ENCODE assay signal across 14 cellular contexts in the genomic region with DNA sequence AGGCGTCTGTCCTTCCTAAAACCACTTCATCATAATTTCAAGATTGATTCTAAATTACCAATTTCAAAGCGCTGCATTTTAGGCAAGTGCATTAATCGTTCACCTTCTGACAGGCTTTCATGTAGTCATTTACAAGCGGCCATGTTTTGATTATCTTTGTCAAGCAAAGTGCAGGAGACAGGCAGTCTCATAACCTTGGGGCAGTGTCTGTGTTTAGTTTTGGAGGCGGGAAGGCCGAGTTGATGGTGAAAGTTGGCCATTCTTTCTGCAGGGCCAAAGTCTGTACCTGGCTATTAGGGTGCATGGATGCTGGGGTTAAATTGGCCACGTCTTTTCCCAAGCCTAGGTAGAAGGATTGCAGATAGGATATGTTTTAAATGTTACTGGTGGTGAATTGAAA. TPM values are rescaled to one million over a fixed set of nuclear protein-coding genes. Genes with fewer than 3 reads are reported as not detected.
DNase-seq lines count a peak whose midpoint lies in the region; ATAC-seq, FAIRE-seq and TF ChIP-seq lines count a peak whose summit lies in the region.
"Had no signal": no experiment of that assay in that cellular context is flagged by ENCODE, and none has a peak within 500 bp of the region (broad histone marks: within the 10 kb centered on the region; RNA-seq: fewer than 3 reads in every experiment).

No MANE protein-coding gene starts in this region.

- H3K4me3 ChIP-seq in CD4-positive, CD25-positive, alpha-beta regulatory T cell (ENCODE audit: low read depth, low read length), result peak overlapping the region; percentile 86
- H3K4me3 ChIP-seq in body of pancreas, result no peak overlapping the region
- no peak overlapping the region for H3K4me3 ChIP-seq in naive thymus-derived CD4-positive, alpha-beta T cell (ENCODE audit: low read length)
- no peak overlapping the region for H3K4me3 ChIP-seq in upper lobe of left lung
- no peak overlapping the region for H3K4me3 ChIP-seq in spleen

- H3K36me3 Mint-ChIP-seq in CD4-positive, CD25-positive, alpha-beta regulatory T cell, result peaks cover 24% of the 10 kb centered on the region
- H3K36me3 Mint-ChIP-seq in naive thymus-derived CD4-positive, alpha-beta T cell, result peaks cover 0 to 27% (median 9%) of the 10 kb centered on the region in 5 donors

- no peak for TF ChIP-seq CTCF in body of pancreas (IDR thresholded peaks at IDR 0.05)
- TF ChIP-seq CTCF in upper lobe of left lung (IDR thresholded peaks at IDR 0.05), result no peak
- TF ChIP-seq CTCF in spleen (IDR thresholded peaks at IDR 0.05 in 8 of 11, conservative IDR thresholded peaks at IDR 0.05 in 3 of 11), result no peak

- CTCF ChIA-PET in naive thymus-derived CD4-positive, alpha-beta T cell (lab: Charles Lee), result no interaction called here

- H3K4me1 ChIP-seq in CD4-positive, CD25-positive, alpha-beta regulatory T cell (ENCODE audit: control insufficient read depth, insufficient read depth, low read length, poor library complexity, severe bottlenecking), result peaks cover 44% of the 10 kb centered on the region
- peaks cover 33% of the 10 kb centered on the region for H3K4me1 ChIP-seq in body of pancreas
- H3K4me1 ChIP-seq in naive thymus-derived CD4-positive, alpha-beta T cell (ENCODE audit: control insufficient read depth in 2 of 2, insufficient read depth in 2 of 2, low read length in 2 of 2), result peaks cover 18 to 22% of the 10 kb centered on the region in 2 donors
- peaks cover 25 to 36% (median 26%) of the 10 kb centered on the region in 4 donors for H3K4me1 ChIP-seq in upper lobe of left lung
- H3K4me1 ChIP-seq in spleen, result peaks cover 17 to 82% (median 60%) of the 10 kb centered on the region in 6 donors

- POLR2A ChIA-PET in naive thymus-derived CD4-positive, alpha-beta T cell (lab: Charles Lee), result interaction anchor here (1.0 kb wide), 1 partner anchor 21 kb away, joined by 3 read pairs; no protein-coding TSS in a partner anchor

- 39 to 43% methylated on average over 7 of the region's 7 CpGs for WGBS in body of pancreas, 2 donors
- WGBS in upper lobe of left lung, 2 donors, result 79 to 86% methylated on average over 7 of the region's 7 CpGs
- 71 to 83% (median 78%) methylated on average over 7 of the region's 7 CpGs for WGBS in spleen, 5 donors

- peak overlapping the region; percentile 84 for H3K27ac ChIP-seq in CD4-positive, CD25-positive, alpha-beta regulatory T cell (ENCODE audit: insufficient read depth, low read length, poor library complexity, severe bottlenecking)
- peak overlapping the region; percentile 36 to 97 (median 90) for H3K27ac ChIP-seq in body of pancreas
- peak overlapping the region; percentile 72 for H3K27ac ChIP-seq in naive thymus-derived CD4-positive, alpha-beta T cell (ENCODE audit: low read depth, low read length)
- peak overlapping the region in 1 of 4 donors; percentile 94 for H3K27ac ChIP-seq in upper lobe of left lung
- H3K27ac ChIP-seq in spleen, result peak overlapping the region in 4 of 8 donors; percentile 41 to 95 (median 92)

- no peak for TF ChIP-seq EP300 in upper lobe of left lung (IDR thresholded peaks at IDR 0.05)

- intact Hi-C loops in body of pancreas (cut with DNase I) (no loop called here), spleen (cut with DNase I; ENCODE audit: low total_unique reads) (loop anchor here (10.0 kb wide), 1 partner anchor 47 kb away; no protein-coding TSS in a partner anchor)
- intact Hi-C loops in naive thymus-derived CD4-positive, alpha-beta T cell (cut with micrococcal nuclease), result loop anchor here (2.0 to 10.0 kb wide), 6 partner anchors 27 to 1057 kb away; partner anchors contain the start of genes ITGB2 (in 1 of the 2) and PKNOX1 (in 1 of the 2)

- peak overlapping the region; percentile 67 to 95 (median 93) for H3K27ac Mint-ChIP-seq in CD4-positive, CD25-positive, alpha-beta regulatory T cell
- H3K27ac Mint-ChIP-seq in naive thymus-derived CD4-positive, alpha-beta T cell, result peak overlapping the region; percentile 67 to 91 (median 83)

- no peaks in the 10 kb centered on the region for H3K9me3 ChIP-seq in CD4-positive, CD25-positive, alpha-beta regulatory T cell (ENCODE audit: control insufficient read depth in 2 of 2, low read length in 2 of 2)
- H3K9me3 ChIP-seq in body of pancreas (no peaks in the 10 kb centered on the region), upper lobe of left lung (no peaks in the 10 kb centered on the region), spleen (no peaks in the 10 kb centered on the region)
- no peaks in the 10 kb centered on the region for H3K9me3 ChIP-seq in naive thymus-derived CD4-positive, alpha-beta T cell (ENCODE audit: control insufficient read depth in 2 of 3, low read length in 3 of 3)
- H3K9me3 ChIP-seq: SK-N-SH had no signal

- H3K4me3 Mint-ChIP-seq in CD4-positive, CD25-positive, alpha-beta regulatory T cell, result peak overlapping the region; percentile 86 to 97 (median 92)
- H3K4me3 Mint-ChIP-seq in naive thymus-derived CD4-positive, alpha-beta T cell, result peak overlapping the region in 9 of 10 donors; percentile 79 to 89 (median 85)

- no peaks in the 10 kb centered on the region for H3K27me3 ChIP-seq in CD4-positive, CD25-positive, alpha-beta regulatory T cell (ENCODE audit: control insufficient read depth, insufficient read depth, low read length)
- H3K27me3 ChIP-seq in body of pancreas, result no peaks in the 10 kb centered on the region
- H3K27me3 ChIP-seq in naive thymus-derived CD4-positive, alpha-beta T cell (ENCODE audit: control insufficient read depth in 2 of 2, insufficient read depth in 2 of 2, low read length in 2 of 2), result no peaks in the 10 kb centered on the region
- no peaks in the 10 kb centered on the region for H3K27me3 ChIP-seq in upper lobe of left lung
- peaks cover 0 to 6% (median 0%) of the 10 kb centered on the region in 7 donors for H3K27me3 ChIP-seq in spleen (replicated peaks in 1 of 7)

- no peak for DNase-seq in CD4-positive, CD25-positive, alpha-beta regulatory T cell
- DNase-seq in HuH-7 (ENCODE audit: low spot score) (peak; percentile 33), body of pancreas (no peak), GM19239 (ENCODE audit: insufficient read length, low spot score) (no peak), upper lobe of left lung (no peak), spleen (no peak)
- DNase-seq in naive thymus-derived CD4-positive, alpha-beta T cell, result no peak
- DNase-seq: activated CD4-positive, alpha-beta T cell treated with anti-CD3 and anti-CD28 coated beads for 4 hours; C1 segment of cervical spinal cord; NCI-H187; NCI-H774; SK-N-SH; stimulated activated CD4-positive, alpha-beta T cell treated with anti-CD3 and anti-CD28 coated beads, Interleukin-12 subunit alpha, Interleukin-12 subunit beta, amount 100 ng/mL, for 4 hours had no signal

- TF ChIP-seq POLR2A in body of pancreas (IDR thresholded peaks at IDR 0.05) (no peak), upper lobe of left lung (IDR thresholded peaks at IDR 0.05) (no peak), spleen (IDR thresholded peaks at IDR 0.05) (no peak)

- no peak for ATAC-seq in CD4-positive, CD25-positive, alpha-beta regulatory T cell (ENCODE audit: low read depth in 2 of 2)
- no peak for ATAC-seq in body of pancreas
- ATAC-seq in naive thymus-derived CD4-positive, alpha-beta T cell, result no peak
- ATAC-seq in HG03460 (IDR thresholded peaks at IDR 0.05; ENCODE audit: unreplicated experiment), result no peak
- no peak for ATAC-seq in upper lobe of left lung (ENCODE audit: low FRiP score in 2 of 2)

- peaks cover 26% of the 10 kb centered on the region for H3K36me3 ChIP-seq in CD4-positive, CD25-positive, alpha-beta regulatory T cell (ENCODE audit: control insufficient read depth, insufficient read depth, low read length)
- H3K36me3 ChIP-seq in body of pancreas (replicated peaks in 1 of 2; ENCODE audit: insufficient read depth in 1 of 2, low read depth in 2 of 2) (no peaks in the 10 kb centered on the region), upper lobe of left lung (peaks cover 0 to 11% (median under 1%) of the 10 kb centered on the region in 4 donors), spleen (peaks cover 0 to 30% (median 1%) of the 10 kb centered on the region in 6 donors)
- peaks cover 0 to 19% (median 0%) of the 10 kb centered on the region in 3 experiments for H3K36me3 ChIP-seq in naive thymus-derived CD4-positive, alpha-beta T cell (ENCODE audit: control insufficient read depth in 2 of 3, insufficient read depth in 3 of 3, low read length in 3 of 3)

- H3K27me3 Mint-ChIP-seq in CD4-positive, CD25-positive, alpha-beta regulatory T cell, result peaks cover under 1% of the 10 kb centered on the region
- H3K27me3 Mint-ChIP-seq in naive thymus-derived CD4-positive, alpha-beta T cell, result peaks cover 0 to 1% (median 0%) of the 10 kb centered on the region in 5 donors

- no peaks in the 10 kb centered on the region for H3K9me3 Mint-ChIP-seq in CD4-positive, CD25-positive, alpha-beta regulatory T cell
- no peaks in the 10 kb centered on the region for H3K9me3 Mint-ChIP-seq in naive thymus-derived CD4-positive, alpha-beta T cell

- peaks cover 23 to 67% (median 50%) of the 10 kb centered on the region in 4 donors for H3K4me1 Mint-ChIP-seq in CD4-positive, CD25-positive, alpha-beta regulatory T cell
- H3K4me1 Mint-ChIP-seq in naive thymus-derived CD4-positive, alpha-beta T cell, result peaks cover 34 to 66% (median 56%) of the 10 kb centered on the region in 7 donors

- no peak for FAIRE-seq in GM19239 (lab: Jason Lieb, UNC)

RNA-seq across cellular contexts. Expression of gene AGPAT3, which starts 2.9 kb away (rescaled TPM):
- 67.8 TPM for total RNA-seq in CD4-positive, CD25-positive, alpha-beta regulatory T cell
- 10 to 100 TPM; 13.3 to 19.8 (median 17.4) TPM for polyA plus RNA-seq in CD4-positive, CD25-positive, alpha-beta regulatory T cell
- total RNA-seq in body of pancreas (10 to 100 TPM; 21.8 to 39.2 TPM), upper lobe of left lung (100 to 1,000 TPM in 1 of 6 donors, 10 to 100 TPM in 5; 55.0 to 102 (median 70.0) TPM), spleen (10 to 100 TPM; 50.8 to 92.0 (median 64.5) TPM)
- total RNA-seq in naive thymus-derived CD4-positive, alpha-beta T cell, result 100 to 1,000 TPM in 1 of 5 experiments, 10 to 100 TPM in 4; 58.4 to 121 (median 69.0) TPM
- polyA plus RNA-seq in naive thymus-derived CD4-positive, alpha-beta T cell, result 10 to 100 TPM; 11.4 to 16.1 TPM
- polyA plus RNA-seq in spleen, result 10 to 100 TPM in 1 of 3 donors, 1 to 10 TPM in 2; 6.9 to 20.7 (median 8.3) TPM
